19 cellular contexts compared by ENCODE assay signal in genomic region chr3:4773583-4773982, GRCh38.
DNase-seq lines count a peak whose midpoint lies in the region; ATAC-seq and TF ChIP-seq lines count a peak whose summit lies in the region.
"Had no signal": no experiment of that assay in that cellular context is flagged by ENCODE, and none has a peak within 500 bp of the region (broad histone marks: within the 10 kb centered on the region; RNA-seq: fewer than 3 reads in every experiment).

No MANE protein-coding gene starts in this region.

- H3K27ac ChIP-seq in right atrium auricular region (peak overlapping the region; percentile 79 to 85), muscle layer of duodenum (ENCODE audit: low read length) (peak overlapping the region; percentile 86), vagina (peak overlapping the region; percentile 79)
- H3K27ac ChIP-seq: BLaER1, SJSA1 had no signal

- H3K27me3 ChIP-seq in right atrium auricular region (no peaks in the 10 kb centered on the region), muscle layer of duodenum (ENCODE audit: low read depth, low read length) (no peaks in the 10 kb centered on the region), vagina (no peaks in the 10 kb centered on the region)
- H3K27me3 ChIP-seq: BLaER1, esophagus muscularis mucosa, heart right ventricle, SJSA1 had no signal

- H3K9me3 Mint-ChIP-seq in activated T-helper 1 cell treated with anti-CD3 and anti-CD28 coated beads, Interleukin-12 subunit alpha, Interleukin-12 subunit beta, Interleukin-2, Interleukin-4 antibody, amounts not matched to agents 30 ng/mL and 10 ng/mL and 1 ng/mL, durations not matched to agents 14 hours and 24 hours and 36 hours, result peaks cover 8% of the 10 kb centered on the region
- H3K9me3 Mint-ChIP-seq: activated T-cell treated with anti-CD3 and anti-CD28 coated beads, Interleukin-2, amount 50 U/mL, for 24 hours; IgD-negative memory B cell; naive B cell had no signal

- H3K4me1 ChIP-seq in right atrium auricular region (peaks cover 0 to 35% of the 10 kb centered on the region in 2 donors), muscle layer of duodenum (ENCODE audit: control insufficient read depth in 1 of 2, insufficient read depth in 2 of 2, low read length in 2 of 2) (peaks cover 18 to 19% of the 10 kb centered on the region in 2 donors), vagina (peaks cover 47% of the 10 kb centered on the region)
- H3K4me1 ChIP-seq: BLaER1, SJSA1 had no signal

- TF ChIP-seq POLR2A in vagina (IDR thresholded peaks at IDR 0.05), result no peak

- DNase-seq in right atrium auricular region (ENCODE audit: low spot score) (no peak), Right ventricle myocardium superior (no peak), vagina (ENCODE audit: extremely low spot score in 2 of 2) (no peak), NCI-H2081 (lab: John Stamatoyannopoulos, UW) (no peak)
- no peak for DNase-seq in activated T-helper 1 cell treated with anti-CD3 and anti-CD28 coated beads, Interleukin-12 subunit alpha, Interleukin-12 subunit beta, Interleukin-2, Interleukin-4 antibody, amounts not matched to agents 30 ng/mL and 10 ng/mL and 1 ng/mL, durations not matched to agents 14 hours and 24 hours and 36 hours (ENCODE audit: low spot score)
- DNase-seq: activated T-cell treated with anti-CD3 and anti-CD28 coated beads, Interleukin-2, amount 50 U/mL, for 24 hours; heart right ventricle; left ventricle myocardium superior; naive B cell; NCI-H446; NCI-H82; stimulated activated CD4-positive, alpha-beta T cell treated with anti-CD3 and anti-CD28 coated beads, Interleukin-4, amount 100 ng/mL, for 4 hours had no signal

- H3K4me1 Mint-ChIP-seq in activated T-helper 1 cell treated with anti-CD3 and anti-CD28 coated beads, Interleukin-12 subunit alpha, Interleukin-12 subunit beta, Interleukin-2, Interleukin-4 antibody, amounts not matched to agents 30 ng/mL and 10 ng/mL and 1 ng/mL, durations not matched to agents 14 hours and 24 hours and 36 hours (ENCODE audit: low read depth), result peaks cover 89% of the 10 kb centered on the region
- H3K4me1 Mint-ChIP-seq: IgD-negative memory B cell had no signal

- intact Hi-C loops in Right ventricle myocardium superior (cut with DNase I) (no loop called here), vagina (cut with DNase I) (no loop called here)
- intact Hi-C loops in activated T-helper 1 cell treated with anti-CD3 and anti-CD28 coated beads, Interleukin-12 subunit alpha, Interleukin-12 subunit beta, Interleukin-2, Interleukin-4 antibody, amounts not matched to agents 30 ng/mL and 10 ng/mL and 1 ng/mL, durations not matched to agents 14 hours and 24 hours and 36 hours (cut with micrococcal nuclease), result no loop called here

- ATAC-seq in Right ventricle myocardium superior (ENCODE audit: poor library complexity) (no peak), GM21360 (IDR thresholded peaks at IDR 0.05; ENCODE audit: unreplicated experiment) (no peak)
- ATAC-seq: left ventricle myocardium superior had no signal

- peaks cover 66% of the 10 kb centered on the region for H3K36me3 Mint-ChIP-seq in activated T-helper 1 cell treated with anti-CD3 and anti-CD28 coated beads, Interleukin-12 subunit alpha, Interleukin-12 subunit beta, Interleukin-2, Interleukin-4 antibody, amounts not matched to agents 30 ng/mL and 10 ng/mL and 1 ng/mL, durations not matched to agents 14 hours and 24 hours and 36 hours (ENCODE audit: low read depth)

- H3K36me3 ChIP-seq in right atrium auricular region (peaks cover under 1% of the 10 kb centered on the region), muscle layer of duodenum (ENCODE audit: control insufficient read depth in 1 of 2, insufficient read depth in 2 of 2, low read length in 2 of 2) (peaks cover 0 to under 1% of the 10 kb centered on the region in 2 donors), vagina (no peaks in the 10 kb centered on the region)
- H3K36me3 ChIP-seq: SJSA1 had no signal

- no peak overlapping the region for H3K4me3 ChIP-seq in right atrium auricular region
- no peak overlapping the region for H3K4me3 ChIP-seq in muscle layer of duodenum (ENCODE audit: low read depth in 1 of 2, low read length in 2 of 2)
- no peak overlapping the region for H3K4me3 ChIP-seq in vagina
- H3K4me3 ChIP-seq: BLaER1, esophagus muscularis mucosa, heart right ventricle, SJSA1 had no signal

- H3K27ac Mint-ChIP-seq in activated T-helper 1 cell treated with anti-CD3 and anti-CD28 coated beads, Interleukin-12 subunit alpha, Interleukin-12 subunit beta, Interleukin-2, Interleukin-4 antibody, amounts not matched to agents 30 ng/mL and 10 ng/mL and 1 ng/mL, durations not matched to agents 14 hours and 24 hours and 36 hours, result peak overlapping the region; percentile 76
- H3K27ac Mint-ChIP-seq: IgD-negative memory B cell, progenitor cell of endocrine pancreas had no signal

- H3K4me3 Mint-ChIP-seq in activated T-helper 1 cell treated with anti-CD3 and anti-CD28 coated beads, Interleukin-12 subunit alpha, Interleukin-12 subunit beta, Interleukin-2, Interleukin-4 antibody, amounts not matched to agents 30 ng/mL and 10 ng/mL and 1 ng/mL, durations not matched to agents 14 hours and 24 hours and 36 hours, result peak overlapping the region; percentile 30
- H3K4me3 Mint-ChIP-seq: activated T-cell treated with anti-CD3 and anti-CD28 coated beads, Interleukin-2, amount 50 U/mL, for 24 hours; IgD-negative memory B cell; naive B cell had no signal

- no peaks in the 10 kb centered on the region for H3K27me3 Mint-ChIP-seq in activated T-helper 1 cell treated with anti-CD3 and anti-CD28 coated beads, Interleukin-12 subunit alpha, Interleukin-12 subunit beta, Interleukin-2, Interleukin-4 antibody, amounts not matched to agents 30 ng/mL and 10 ng/mL and 1 ng/mL, durations not matched to agents 14 hours and 24 hours and 36 hours (ENCODE audit: insufficient read depth)
- H3K27me3 Mint-ChIP-seq: activated T-cell treated with anti-CD3 and anti-CD28 coated beads, Interleukin-2, amount 50 U/mL, for 24 hours; IgD-negative memory B cell; naive B cell; progenitor cell of endocrine pancreas had no signal

- TF ChIP-seq CTCF in right atrium auricular region (IDR thresholded peaks at IDR 0.05) (no peak), vagina (IDR thresholded peaks at IDR 0.05) (no peak)

- H3K9me3 ChIP-seq in right atrium auricular region (no peaks in the 10 kb centered on the region), muscle layer of duodenum (ENCODE audit: control insufficient read depth in 1 of 2, low read length in 2 of 2) (no peaks in the 10 kb centered on the region), vagina (no peaks in the 10 kb centered on the region)
- H3K9me3 ChIP-seq: BLaER1, esophagus muscularis mucosa, heart right ventricle, SJSA1 had no signal
